8 cellular contexts compared by ENCODE assay signal in the genomic region with DNA sequence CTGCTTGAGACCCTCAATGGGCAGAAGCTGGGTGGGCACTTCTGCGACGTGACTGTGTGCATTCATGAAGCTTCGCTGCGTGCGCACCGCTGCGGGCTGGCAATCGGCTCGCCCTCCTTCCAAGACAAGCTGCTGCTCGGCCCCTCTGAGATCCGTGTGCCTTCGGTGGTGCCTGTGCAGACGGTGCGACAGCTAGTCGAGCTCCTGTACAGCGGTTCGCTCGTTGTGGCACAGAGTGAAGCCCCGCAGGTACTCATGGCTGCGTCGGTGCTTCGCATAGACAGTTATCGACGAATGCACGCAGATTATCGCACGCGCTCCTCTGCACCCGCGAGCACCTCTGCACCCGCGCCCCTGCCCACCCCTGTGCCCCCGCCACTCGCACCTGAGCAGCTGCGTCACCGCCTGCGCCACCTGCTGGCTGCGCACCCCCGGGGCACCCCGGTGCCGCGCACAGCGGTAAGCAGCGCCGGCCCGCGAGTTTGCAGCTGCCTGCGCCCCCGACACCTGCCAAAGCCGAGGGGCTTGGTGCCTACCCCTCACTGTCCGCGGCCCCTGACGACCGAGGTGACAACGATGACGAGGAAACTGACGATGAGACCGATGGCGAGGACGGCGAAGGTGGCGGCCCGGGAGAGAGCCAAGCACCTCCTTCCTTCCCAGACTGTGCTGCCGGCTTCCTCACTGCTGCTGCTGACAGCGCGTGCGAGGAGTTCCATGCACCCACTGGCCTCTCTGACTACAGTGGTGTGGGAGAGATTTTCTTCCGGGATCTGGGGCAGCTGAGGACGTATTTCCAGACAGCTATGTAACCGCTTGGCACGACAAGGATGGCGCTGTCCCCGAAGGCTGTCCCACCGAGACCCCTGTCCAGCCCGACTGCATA.
DNase-seq lines count a peak whose midpoint lies in the region; ATAC-seq and TF ChIP-seq lines count a peak whose summit lies in the region.
"Not testable (repeated sequence)": the region's sequence is repeated elsewhere in the genome, so short reads cannot be mapped to it uniquely, and the experiment has no call there.

No MANE protein-coding gene starts in this region.

- not testable (repeated sequence) for H3K27me3 ChIP-seq in DND-41 (ENCODE audit: insufficient read depth, low read length, poor library complexity); naive thymus-derived CD4-positive, alpha-beta T cell (ENCODE audit: control insufficient read depth in 2 of 2, insufficient read depth in 2 of 2, low read length in 2 of 2); thoracic aorta (replicated peaks; ENCODE audit: insufficient read depth)

- H3K4me1 Mint-ChIP-seq in T-cell; activated naive CD8-positive, alpha-beta T cell treated with anti-CD3 and anti-CD28 coated beads, Interleukin-2, amount 50 U/mL, for 24 hours; naive thymus-derived CD4-positive, alpha-beta T cell: not testable (repeated sequence)

- intact Hi-C loops in left cardiac atrium (cut with DNase I); naive thymus-derived CD4-positive, alpha-beta T cell (cut with micrococcal nuclease): not testable (repeated sequence)

- TF ChIP-seq CTCF in DND-41 (IDR thresholded peaks at IDR 0.05; ENCODE audit: borderline replicate concordance, extremely low read depth, low read length, poor library complexity, severe bottlenecking); thoracic aorta (IDR thresholded peaks at IDR 0.05): not testable (repeated sequence)

- not testable (repeated sequence) for H3K9ac ChIP-seq in DND-41 (ENCODE audit: low read depth, low read length)

- not testable (repeated sequence) for H3K36me3 Mint-ChIP-seq in T-cell; activated naive CD8-positive, alpha-beta T cell treated with anti-CD3 and anti-CD28 coated beads, Interleukin-2, amount 50 U/mL, for 24 hours (ENCODE audit: low read depth); naive thymus-derived CD4-positive, alpha-beta T cell

- H3K27ac ChIP-seq in DND-41 (ENCODE audit: low read length); naive thymus-derived CD4-positive, alpha-beta T cell (ENCODE audit: low read depth, low read length); thoracic aorta: not testable (repeated sequence)

- H3K4me3 ChIP-seq in DND-41 (ENCODE audit: low read depth in 1 of 2, low read length in 2 of 2); naive thymus-derived CD4-positive, alpha-beta T cell (ENCODE audit: low read length); thoracic aorta: not testable (repeated sequence)

- not testable (repeated sequence) for H3K4me3 Mint-ChIP-seq in T-cell; activated naive CD8-positive, alpha-beta T cell treated with anti-CD3 and anti-CD28 coated beads, Interleukin-2, amount 50 U/mL, for 24 hours; naive thymus-derived CD4-positive, alpha-beta T cell

- not testable (repeated sequence) for H3K27me3 Mint-ChIP-seq in T-cell; activated naive CD8-positive, alpha-beta T cell treated with anti-CD3 and anti-CD28 coated beads, Interleukin-2, amount 50 U/mL, for 24 hours; naive thymus-derived CD4-positive, alpha-beta T cell

- DNase-seq in DND-41; T-cell; activated naive CD8-positive, alpha-beta T cell treated with anti-CD3 and anti-CD28 coated beads, Interleukin-2, amount 50 U/mL, for 24 hours; left cardiac atrium; naive thymus-derived CD4-positive, alpha-beta T cell; thoracic aorta (ENCODE audit: low spot score): not testable (repeated sequence)

- not testable (repeated sequence) for H3K4me2 ChIP-seq in DND-41 (ENCODE audit: insufficient read depth, low read length)

- CTCF ChIA-PET in T-cell (lab: Charles Lee); naive thymus-derived CD4-positive, alpha-beta T cell (lab: Charles Lee): not testable (repeated sequence)

- H3K9me3 ChIP-seq in DND-41 (ENCODE audit: insufficient read depth, low read length, severe bottlenecking); naive thymus-derived CD4-positive, alpha-beta T cell (ENCODE audit: control insufficient read depth in 2 of 3, low read length in 3 of 3); thoracic aorta: not testable (repeated sequence)

- not testable (repeated sequence) for H2AFZ ChIP-seq in DND-41 (ENCODE audit: low read depth, low read length)

- H3K36me3 ChIP-seq in DND-41 (ENCODE audit: insufficient read depth, low read length); naive thymus-derived CD4-positive, alpha-beta T cell (ENCODE audit: control insufficient read depth in 2 of 3, insufficient read depth in 3 of 3, low read length in 3 of 3); thoracic aorta: not testable (repeated sequence)

- H3K27ac Mint-ChIP-seq in T-cell; activated naive CD8-positive, alpha-beta T cell treated with anti-CD3 and anti-CD28 coated beads, Interleukin-2, amount 50 U/mL, for 24 hours; naive thymus-derived CD4-positive, alpha-beta T cell: not testable (repeated sequence)

- H4K20me1 ChIP-seq in DND-41 (ENCODE audit: insufficient read depth, low read length): not testable (repeated sequence)

- ATAC-seq in DND-41 (ENCODE audit: insufficient read depth, low read depth): 0 out of 3 replicates have a peak, but pooled peaks have one; percentile 17
- peak; percentile 69 for ATAC-seq in GM21576 (IDR thresholded peaks at IDR 0.05; ENCODE audit: unreplicated experiment)
- peak; percentile 59 for ATAC-seq in HG03135 (IDR thresholded peaks at IDR 0.05; ENCODE audit: unreplicated experiment)
- peak; percentile 83 to 92 (median 86) for ATAC-seq in T-cell (replicated peaks in 1 of 4)
- ATAC-seq in activated naive CD8-positive, alpha-beta T cell treated with anti-CD3 and anti-CD28 coated beads, Interleukin-2, amount 50 U/mL, for 24 hours: peak; percentile 71
- peak; percentile 80 to 88 for ATAC-seq in left cardiac atrium
- peak; percentile 87 for ATAC-seq in naive thymus-derived CD4-positive, alpha-beta T cell
- peak; percentile 51 for ATAC-seq in thoracic aorta (ENCODE audit: insufficient number of reproducible peaks, low FRiP score, low read depth)

- not testable (repeated sequence) for H3K79me2 ChIP-seq in DND-41 (ENCODE audit: insufficient read depth, low read length)

- not testable (repeated sequence) for H3K9me3 Mint-ChIP-seq in T-cell; activated naive CD8-positive, alpha-beta T cell treated with anti-CD3 and anti-CD28 coated beads, Interleukin-2, amount 50 U/mL, for 24 hours; naive thymus-derived CD4-positive, alpha-beta T cell

- not testable (repeated sequence) for H3K4me1 ChIP-seq in DND-41 (ENCODE audit: insufficient read depth, low read length); naive thymus-derived CD4-positive, alpha-beta T cell (ENCODE audit: control insufficient read depth in 2 of 2, insufficient read depth in 2 of 2, low read length in 2 of 2); thoracic aorta (ENCODE audit: control insufficient read depth in 1 of 2, low read depth in 2 of 2)

- POLR2A ChIA-PET in T-cell (lab: Charles Lee); naive thymus-derived CD4-positive, alpha-beta T cell (lab: Charles Lee): not testable (repeated sequence)

Comparison
In these comparisons a context has a peak if more than half of its experiments do, and no peak if none do; other contexts are left out.
1. ATAC-seq: peak in every context shown above with its lines; median percentile 87 in naive thymus-derived CD4-positive, alpha-beta T cell; 86 in T-cell; 84 in left cardiac atrium; 71 in activated naive CD8-positive, alpha-beta T cell treated with anti-CD3 and anti-CD28 coated beads, Interleukin-2, amount 50 U/mL, for 24 hours; 69 in GM21576; 59 in HG03135; 51 in thoracic aorta; 17 in DND-41.